Comparison of ENCODE assay signal across 18 cellular contexts in the genomic region with DNA sequence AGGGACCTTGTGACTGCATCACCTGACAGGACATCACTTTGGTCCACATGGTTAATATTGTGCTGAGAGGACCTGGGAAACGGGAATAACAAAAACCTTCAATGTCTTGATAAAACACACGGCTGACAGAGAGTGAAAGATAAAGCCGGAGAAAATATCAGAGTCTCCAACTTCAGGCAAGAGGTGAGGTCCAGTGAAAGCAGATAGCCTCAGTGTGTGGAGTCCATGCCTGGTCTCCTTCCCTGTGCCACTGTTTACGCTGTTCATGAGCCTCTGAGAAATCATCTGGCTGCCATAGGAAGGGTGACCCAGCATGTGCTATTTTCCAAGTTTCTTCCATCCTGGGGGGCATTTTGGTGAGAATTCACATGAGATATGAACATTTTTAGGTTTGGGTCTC. TPM values are rescaled to one million over a fixed set of nuclear protein-coding genes. Genes with fewer than 3 reads are reported as not detected.
"Had no signal": no experiment of that assay in that cellular context is flagged by ENCODE, and none has a peak within 500 bp of the region (broad histone marks: within the 10 kb centered on the region; RNA-seq: fewer than 3 reads in every experiment).

No MANE protein-coding gene starts in this region.

- H3K27me3 ChIP-seq: adrenal gland, colonic mucosa, hepatocyte, pancreas, sigmoid colon, spleen, stomach, testis, upper lobe of left lung had no signal

- DNase-seq: activated CD4-positive, alpha-beta T cell treated with anti-CD3 and anti-CD28 coated beads, Interleukin-2, amount 50 U/mL, for 1 hour; activated T-cell treated with anti-CD3 and anti-CD28 coated beads, Interleukin-2, amount 50 U/mL, for 48 hours; adrenal gland; colonic mucosa; naive B cell; pancreas; sigmoid colon; spleen; stomach; testis; upper lobe of left lung had no signal

- H3K4me1 Mint-ChIP-seq: WTC11 had no signal

- ATAC-seq: left lobe of liver, pancreas, WTC11 had no signal

- H3K27me3 Mint-ChIP-seq: naive B cell had no signal

- H3K4me3 ChIP-seq: adrenal gland, colonic mucosa, hepatocyte, pancreas, sigmoid colon, spleen, stomach, testis, upper lobe of left lung had no signal

- FAIRE-seq: pancreas, TTC549 had no signal

- H3K9me3 ChIP-seq: colonic mucosa, pancreas, testis had no signal

- H3K27ac ChIP-seq: adrenal gland, colonic mucosa, hepatocyte, pancreas, sigmoid colon, stomach, testis had no signal

- H3K4me1 ChIP-seq: adrenal gland, colonic mucosa, pancreas, sigmoid colon, testis had no signal

- H3K4me3 Mint-ChIP-seq: naive B cell, WTC11 had no signal

- H3K27ac Mint-ChIP-seq: WTC11 had no signal

- H3K36me3 ChIP-seq: adrenal gland, colonic mucosa, pancreas, sigmoid colon, spleen, stomach, upper lobe of left lung had no signal

RNA-seq across cellular contexts. Expression of a gene that starts 39.8 kb away (rescaled TPM):
- total RNA-seq: adrenal gland, cardiac septum, colonic mucosa, esophagus mucosa, hepatocyte, left lobe of liver, lung microvascular endothelial cell, sigmoid colon, testis, WTC11 had no signal
- polyA plus RNA-seq: pancreas had no signal
